In the genomic region with DNA sequence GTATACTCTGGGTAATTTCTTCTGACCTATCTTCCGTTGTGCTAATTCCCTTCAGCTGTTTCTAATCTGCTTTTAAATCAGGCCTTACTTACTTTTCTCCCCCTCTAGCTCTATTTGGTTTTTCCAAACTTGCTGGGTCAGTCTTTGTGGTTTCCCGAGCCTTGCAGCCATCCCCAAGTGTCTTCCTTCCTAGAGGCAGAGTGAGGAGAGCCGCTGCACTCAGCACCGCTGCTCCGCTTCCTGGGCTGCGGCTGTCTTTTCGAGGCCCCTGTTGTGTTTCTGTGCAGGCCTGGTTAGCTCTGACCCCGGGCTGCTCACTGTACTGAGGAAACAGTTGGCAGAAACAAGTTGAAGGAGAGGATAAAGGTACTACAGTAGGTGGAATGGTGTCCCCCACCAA, we compare ENCODE assay signal across 24 cellular contexts. TPM values are rescaled to one million over a fixed set of nuclear protein-coding genes. Genes with fewer than 3 reads are reported as not detected.
DNase-seq lines count a peak whose midpoint lies in the region; ATAC-seq and TF ChIP-seq lines count a peak whose summit lies in the region.
"Had no signal": no experiment of that assay in that cellular context is flagged by ENCODE, and none has a peak within 500 bp of the region (broad histone marks: within the 10 kb centered on the region; RNA-seq: fewer than 3 reads in every experiment).

No MANE protein-coding gene starts in this region.

- TF ChIP-seq CTCF in endodermal cell (conservative IDR thresholded peaks at IDR 0.05) = no peak
- no peak for TF ChIP-seq CTCF in neural progenitor cell (IDR thresholded peaks at IDR 0.05)

- no peak overlapping the region for H3K4me3 ChIP-seq in H7 (ENCODE audit: insufficient read depth, low read depth, low read length)
- no peak overlapping the region for H3K4me3 ChIP-seq in endodermal cell (ENCODE audit: low read length)
- H3K4me3 ChIP-seq in neural progenitor cell = no peak overlapping the region
- H3K4me3 ChIP-seq: colonic mucosa, esophagus squamous epithelium, GM23338 had no signal

- no peaks in the 10 kb centered on the region for H3K27me3 ChIP-seq in H7 (ENCODE audit: control insufficient read depth, insufficient read depth, low read length)
- H3K27me3 ChIP-seq in endodermal cell (ENCODE audit: control insufficient read depth, insufficient read depth, low read length, poor library complexity, severe bottlenecking) = no peaks in the 10 kb centered on the region
- no peaks in the 10 kb centered on the region for H3K27me3 ChIP-seq in neural progenitor cell
- H3K27me3 ChIP-seq: brain microvascular endothelial cell, colonic mucosa, esophagus squamous epithelium had no signal

- ATAC-seq in activated T-cell treated with anti-CD3 and anti-CD28 coated beads, Interleukin-2, amount 50 U/mL, for 72 hours (replicated peaks in 1 of 2) = no peak
- no peak for ATAC-seq in sciatic nerve
- ATAC-seq: GM23338; naive thymus-derived CD8-positive, alpha-beta T cell; stimulated activated naive CD8-positive, alpha-beta T cell treated with anti-CD3 and anti-CD28 coated beads, Interleukin-15, amount 100 ng/mL, for 72 hours had no signal

- H3K36me3 ChIP-seq in H7 (replicated peaks; ENCODE audit: control insufficient read depth, insufficient read depth, low read length) (no peaks in the 10 kb centered on the region; the same call in 1 of the 2 replicates), endodermal cell (ENCODE audit: control insufficient read depth, insufficient read depth, low read length) (no peaks in the 10 kb centered on the region), neural progenitor cell (no peaks in the 10 kb centered on the region)
- H3K36me3 ChIP-seq: brain microvascular endothelial cell, colonic mucosa had no signal

- H3K4me1 Mint-ChIP-seq in activated T-cell treated with anti-CD3 and anti-CD28 coated beads, Interleukin-2, amount 50 U/mL, for 72 hours (ENCODE audit: low read depth) = peaks cover 15% of the 10 kb centered on the region
- no peaks in the 10 kb centered on the region for H3K4me1 Mint-ChIP-seq in endodermal cell
- peaks cover 8% of the 10 kb centered on the region for H3K4me1 Mint-ChIP-seq in neural progenitor cell
- H3K4me1 Mint-ChIP-seq: GM23338 had no signal

- no peak overlapping the region for H3K4me2 ChIP-seq in neural progenitor cell
- H3K4me2 ChIP-seq: GM23338 had no signal

- peak overlapping the region; percentile 55 for H3K27ac Mint-ChIP-seq in activated T-cell treated with anti-CD3 and anti-CD28 coated beads, Interleukin-2, amount 50 U/mL, for 72 hours
- no peak overlapping the region for H3K27ac Mint-ChIP-seq in endodermal cell
- H3K27ac Mint-ChIP-seq in neural progenitor cell = no peak overlapping the region
- H3K27ac Mint-ChIP-seq: GM23338; stimulated activated naive CD8-positive, alpha-beta T cell treated with anti-CD3 and anti-CD28 coated beads, Interleukin-15, amount 100 ng/mL, for 72 hours had no signal

- no peaks in the 10 kb centered on the region for H3K4me1 ChIP-seq in endodermal cell (ENCODE audit: control insufficient read depth, insufficient read depth, low read length)
- H3K4me1 ChIP-seq in neural progenitor cell = no peaks in the 10 kb centered on the region
- H3K4me1 ChIP-seq: colonic mucosa had no signal

- peaks cover 6% of the 10 kb centered on the region for H3K27me3 Mint-ChIP-seq in activated T-cell treated with anti-CD3 and anti-CD28 coated beads, Interleukin-2, amount 50 U/mL, for 72 hours (ENCODE audit: low read depth)
- H3K27me3 Mint-ChIP-seq in endodermal cell (ENCODE audit: insufficient read depth) = no peaks in the 10 kb centered on the region
- peaks cover 8% of the 10 kb centered on the region for H3K27me3 Mint-ChIP-seq in neural progenitor cell (ENCODE audit: insufficient read depth, low read depth)
- H3K27me3 Mint-ChIP-seq: stimulated activated naive CD8-positive, alpha-beta T cell treated with anti-CD3 and anti-CD28 coated beads, Interleukin-15, amount 100 ng/mL, for 72 hours had no signal

- no peak overlapping the region for H3K9ac ChIP-seq in endodermal cell (ENCODE audit: extremely low read depth, low read length, poor library complexity, severe bottlenecking)
- H3K9ac ChIP-seq in neural progenitor cell = no peak overlapping the region

- peaks cover 10 to 12% of the 10 kb centered on the region in 2 donors for H3K9me3 Mint-ChIP-seq in activated T-cell treated with anti-CD3 and anti-CD28 coated beads, Interleukin-2, amount 50 U/mL, for 72 hours
- H3K9me3 Mint-ChIP-seq in endodermal cell = no peaks in the 10 kb centered on the region
- peaks cover 15% of the 10 kb centered on the region for H3K9me3 Mint-ChIP-seq in neural progenitor cell
- H3K9me3 Mint-ChIP-seq: GM23338 had no signal

- WGBS in endodermal cell (ENCODE audit: insufficient coverage in 1 of 2, insufficient read length in 1 of 2), 2 experiments = 86 to 94% methylated on average over 6 to 8 of the region's 8 CpGs

- DNase-seq in activated T-cell treated with anti-CD3 and anti-CD28 coated beads, Interleukin-2, amount 50 U/mL, for 72 hours = no peak
- no peak for DNase-seq in activated T-cell treated with anti-CD3 and anti-CD28 coated beads for 4 hours
- peak; percentile 6 for DNase-seq in H7
- DNase-seq in endodermal cell = peak; percentile 19
- DNase-seq in sciatic nerve (ENCODE audit: low spot score) = peak; percentile 33
- no peak for DNase-seq in neural progenitor cell (ENCODE audit: low spot score)
- DNase-seq in NCI-H2107 (lab: John Stamatoyannopoulos, UW) = no peak
- DNase-seq in globus pallidus (ENCODE audit: low spot score) = no peak
- DNase-seq: activated CD4-positive, CD25-positive, alpha-beta regulatory T cell treated with anti-CD3 and anti-CD28 coated beads, Interleukin-2, amount 50 U/mL, for 72 hours; AML-193; brain microvascular endothelial cell; colonic mucosa; esophagus squamous epithelium; mesendoderm; NCI-H1092; NCI-H2029; NCI-H345; NCI-H82; SHP77 treated with DMSO at 0.1 percent for 48 hours; stimulated activated CD4-positive, alpha-beta T cell treated with anti-CD3 and anti-CD28 coated beads, Interleukin-4, amount 100 ng/mL, for 24 hours; stimulated activated naive CD8-positive, alpha-beta T cell treated with anti-CD3 and anti-CD28 coated beads, Interleukin-15, amount 100 ng/mL, for 72 hours had no signal

- H4K20me1 ChIP-seq in neural progenitor cell (ENCODE audit: low read depth) = no peaks in the 10 kb centered on the region

- H3K4me3 Mint-ChIP-seq in activated T-cell treated with anti-CD3 and anti-CD28 coated beads, Interleukin-2, amount 50 U/mL, for 72 hours = no peak overlapping the region
- H3K4me3 Mint-ChIP-seq in endodermal cell = no peak overlapping the region
- no peak overlapping the region for H3K4me3 Mint-ChIP-seq in neural progenitor cell
- H3K4me3 Mint-ChIP-seq: GM23338; stimulated activated naive CD8-positive, alpha-beta T cell treated with anti-CD3 and anti-CD28 coated beads, Interleukin-15, amount 100 ng/mL, for 72 hours had no signal

- H3F3A ChIP-seq in neural progenitor cell (ENCODE audit: low read depth) = no peaks in the 10 kb centered on the region

- H3K27ac ChIP-seq in endodermal cell (ENCODE audit: low read depth, low read length) (no peak overlapping the region), neural progenitor cell (no peak overlapping the region)
- H3K27ac ChIP-seq: brain microvascular endothelial cell, colonic mucosa, esophagus squamous epithelium had no signal

- H3K9me3 ChIP-seq in endodermal cell (ENCODE audit: control insufficient read depth, low read length) (no peaks in the 10 kb centered on the region), neural progenitor cell (ENCODE audit: low read depth) (no peaks in the 10 kb centered on the region)
- H3K9me3 ChIP-seq: colonic mucosa had no signal

- intact Hi-C loops in sciatic nerve (cut with DNase I) = no loop called here

- H3K36me3 Mint-ChIP-seq in activated T-cell treated with anti-CD3 and anti-CD28 coated beads, Interleukin-2, amount 50 U/mL, for 72 hours (ENCODE audit: insufficient read depth in 2 of 2) = peaks cover 8 to 16% of the 10 kb centered on the region in 2 donors
- no peaks in the 10 kb centered on the region for H3K36me3 Mint-ChIP-seq in endodermal cell (ENCODE audit: low read depth)
- H3K36me3 Mint-ChIP-seq in neural progenitor cell = peaks cover 7% of the 10 kb centered on the region
- H3K36me3 Mint-ChIP-seq: naive thymus-derived CD8-positive, alpha-beta T cell had no signal

- no peaks in the 10 kb centered on the region for H3K79me2 ChIP-seq in neural progenitor cell (ENCODE audit: low read depth)

- no peak overlapping the region for H2AFZ ChIP-seq in neural progenitor cell (replicated peaks)
- H2AFZ ChIP-seq: GM23338 had no signal

RNA-seq across cellular contexts. Expression of gene WNT9A, which starts 10.7 kb away (rescaled TPM):
- under 1 TPM in 1 of 2 donors, not detected in 1; 0.28 TPM for total RNA-seq in activated T-cell treated with anti-CD3 and anti-CD28 coated beads, Interleukin-2, amount 50 U/mL, for 72 hours
- total RNA-seq in H7 (2014; rRNA removed; shearing (Covaris generic)) = 3.2 and 4.0 TPM in 2 replicates
- total RNA-seq in endodermal cell (1 to 10 TPM; 1.2 to 1.7 TPM), sciatic nerve (11.4 TPM), neural progenitor cell (ENCODE audit: low replicate concordance) (1.4 and 2.7 TPM in 2 replicates)
- polyA plus RNA-seq in endodermal cell (2013, experiment 1 of 2) = 4.7 TPM
- polyA plus RNA-seq in endodermal cell (2013, experiment 2 of 2) = 5.5 TPM
- total RNA-seq: activated CD8-positive, alpha-beta memory T cell treated with anti-CD3 and anti-CD28 coated beads for 36 hours; naive thymus-derived CD8-positive, alpha-beta T cell had no signal
- polyA plus RNA-seq: naive thymus-derived CD8-positive, alpha-beta T cell had no signal

Comparison
In these comparisons a context has a peak if more than half of its experiments do, and no peak if none do; other contexts are left out.
1. DNase-seq: peak in H7 (single experiment), endodermal cell (single experiment) and sciatic nerve (single experiment); none in activated T-cell treated with anti-CD3 and anti-CD28 coated beads, Interleukin-2, amount 50 U/mL, for 72 hours (0 of 2), activated T-cell treated with anti-CD3 and anti-CD28 coated beads for 4 hours (single experiment), neural progenitor cell (single experiment), NCI-H2107 (single experiment) and globus pallidus (single experiment).